9 cellular contexts compared by ENCODE assay signal in the genomic region with DNA sequence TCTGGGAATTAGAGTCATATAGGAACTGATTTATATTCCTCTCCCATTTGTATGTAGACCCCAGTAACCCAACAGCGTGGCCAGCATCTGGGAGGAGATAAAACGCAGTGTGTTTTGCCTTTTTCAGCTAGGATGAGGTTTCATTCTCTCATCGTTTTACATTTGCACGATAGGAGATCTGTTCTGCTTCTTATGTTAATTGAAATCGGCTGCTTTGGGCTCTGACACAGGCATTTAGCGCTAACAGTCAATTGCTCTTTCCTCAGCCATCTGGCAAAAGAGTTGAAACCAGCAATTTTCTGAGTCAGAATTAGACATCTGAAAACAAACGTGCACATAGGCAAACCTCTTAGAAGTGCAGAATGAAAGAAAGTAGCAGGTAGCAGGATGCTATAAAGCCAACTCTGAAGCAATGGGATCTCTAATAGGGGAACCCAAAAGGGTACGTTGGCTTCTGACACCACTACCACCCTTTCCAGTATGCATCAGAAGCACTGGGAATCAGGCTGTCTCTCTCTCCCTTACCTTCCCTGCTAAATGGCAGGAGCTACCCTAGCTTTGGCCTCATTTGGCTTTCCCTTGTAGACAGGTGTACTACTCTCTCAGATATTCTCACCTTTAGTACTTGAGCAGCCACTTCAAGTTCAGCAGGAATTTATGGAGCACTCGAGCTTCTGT.
DNase-seq lines count a peak whose midpoint lies in the region; ATAC-seq and TF ChIP-seq lines count a peak whose summit lies in the region.
"Had no signal": no experiment of that assay in that cellular context is flagged by ENCODE, and none has a peak within 500 bp of the region (broad histone marks: within the 10 kb centered on the region; RNA-seq: fewer than 3 reads in every experiment).

No MANE protein-coding gene starts in this region.

- TF ChIP-seq CTCF in left ventricle myocardium inferior (IDR thresholded peaks at IDR 0.05; ENCODE audit: borderline replicate concordance) = no peak

- H3K4me1 ChIP-seq in left ventricle myocardium inferior = peaks cover 18% of the 10 kb centered on the region

- H3K27ac ChIP-seq in left ventricle myocardium inferior (replicated peaks) = no peak overlapping the region
- H3K27ac ChIP-seq: gastroesophageal sphincter had no signal

- no peaks in the 10 kb centered on the region for H3K27me3 ChIP-seq in left ventricle myocardium inferior (ENCODE audit: low read depth)
- H3K27me3 ChIP-seq: gastroesophageal sphincter had no signal

- no peaks in the 10 kb centered on the region for H3K9me3 ChIP-seq in left ventricle myocardium inferior (replicated peaks)
- H3K9me3 ChIP-seq: gastroesophageal sphincter had no signal

- no peaks in the 10 kb centered on the region for H3K36me3 ChIP-seq in left ventricle myocardium inferior
- H3K36me3 ChIP-seq: gastroesophageal sphincter had no signal

- H3K4me3 ChIP-seq in left ventricle myocardium inferior = no peak overlapping the region
- H3K4me3 ChIP-seq: gastroesophageal sphincter had no signal

- no peak for DNase-seq in activated CD4-positive, CD25-positive, alpha-beta regulatory T cell (lab: John Stamatoyannopoulos, UW)
- DNase-seq in NCI-H1694 (lab: John Stamatoyannopoulos, UW) (peak; percentile 80), cerebellum (ENCODE audit: low spot score) (peak; percentile 10), stromal cell of bone marrow (ENCODE audit: low read depth) (peak; percentile 88), left ventricle myocardium inferior (no peak), LoVo (ENCODE audit: low spot score) (no peak), T-helper 9 cell (no peak)

- intact Hi-C loops in left ventricle myocardium inferior (cut with micrococcal nuclease) = no loop called here

- ATAC-seq in activated CD4-positive, CD25-positive, alpha-beta regulatory T cell treated with anti-CD3 and anti-CD28 coated beads, Interleukin-2, amount 50 U/mL, for 24 hours = peak; percentile 17 to 22
- ATAC-seq: gastroesophageal sphincter had no signal

Comparison
In these comparisons a context has a peak if more than half of its experiments do, and no peak if none do; other contexts are left out.
1. DNase-seq: peak in NCI-H1694 (single experiment), cerebellum (single experiment) and stromal cell of bone marrow (single experiment); none in activated CD4-positive, CD25-positive, alpha-beta regulatory T cell (0 of 4), left ventricle myocardium inferior (single experiment), LoVo (single experiment) and T-helper 9 cell (single experiment).